22 cellular contexts compared by ENCODE assay signal in genomic region chr14:72700338-72701231, GRCh38.
DNase-seq lines count a peak whose midpoint lies in the region; ATAC-seq, FAIRE-seq and TF ChIP-seq lines count a peak whose summit lies in the region.
"Had no signal": no experiment of that assay in that cellular context is flagged by ENCODE, and none has a peak within 500 bp of the region (broad histone marks: within the 10 kb centered on the region; RNA-seq: fewer than 3 reads in every experiment).

No MANE protein-coding gene starts in this region.

- WGBS in GM23248 (ENCODE audit: low coverage in 1 of 2, low lambda C conversion rate in 2 of 2, missing lambda C conversion rate in 2 of 2), 2 experiments = 74 to 76% methylated on average over 12 of the region's 12 CpGs
- WGBS in K562 (ENCODE audit: insufficient coverage, low coverage, missing lambda C conversion rate) = 41% methylated on average over 11 of the region's 12 CpGs

- H3K9ac ChIP-seq in GM23248 = peak overlapping the region; percentile 77
- no peak overlapping the region for H3K9ac ChIP-seq in K562 (ENCODE audit: insufficient read depth in 1 of 2, low read depth in 2 of 2, low read length in 2 of 2)

- no peak for FAIRE-seq in K562 (lab: Jason Lieb, UNC)
- FAIRE-seq: D721Med, endometrium had no signal

- no peak for TF ChIP-seq RAD21 in K562 (CRISPR knock-in tag; conservative IDR thresholded peaks at IDR 0.05 in 1 of 2, IDR thresholded peaks at IDR 0.05 in 1 of 2)

- peaks cover 3% of the 10 kb centered on the region for H3K9me3 Mint-ChIP-seq in nephron progenitor cell
- H3K9me3 Mint-ChIP-seq in activated T-helper 2 cell treated with anti-CD3 and anti-CD28 coated beads, Interferon-gamma antibody, Interleukin-2, Interleukin-4, amounts not matched to agents 10 μg/mL and 5 μg/mL and 100 μg/mL, durations not matched to agents 14 hours and 24 hours and 36 hours = no peaks in the 10 kb centered on the region
- H3K9me3 Mint-ChIP-seq: activated naive CD8-positive, alpha-beta T cell treated with anti-CD3 and anti-CD28 coated beads for 36 hours had no signal

- H3K4me3 ChIP-seq in A673 (ENCODE audit: low read depth, low read length, poor library complexity, severe bottlenecking) (no peak overlapping the region), GM23248 (no peak overlapping the region), K562 (no peak overlapping the region)
- H3K4me3 ChIP-seq: gastroesophageal sphincter, left lung had no signal

- H3K27ac ChIP-seq in A673 (ENCODE audit: low read depth, low read length, poor library complexity, severe bottlenecking) (peak overlapping the region; percentile 49), GM23248 (peak overlapping the region; percentile 96), K562 (ENCODE audit: extremely low read depth, low read depth, low read length) (no peak overlapping the region)
- H3K27ac ChIP-seq: gastroesophageal sphincter, left lung had no signal

- TF ChIP-seq CTCF in A673 (conservative IDR thresholded peaks at IDR 0.05; ENCODE audit: low read depth, low read length) (no peak), K562 (IDR thresholded peaks at IDR 0.05 in 2 of 3, conservative IDR thresholded peaks at IDR 0.05 in 1 of 3; ENCODE audit: insufficient read depth in 2 of 3, low read depth in 1 of 3, low read length in 3 of 3) (no peak), nephron progenitor cell (IDR thresholded peaks at IDR 0.05) (no peak)

- H3K27me3 ChIP-seq in A673 (replicated peaks; ENCODE audit: insufficient read depth, low read depth, low read length, poor library complexity) (no peaks in the 10 kb centered on the region), GM23248 (replicated peaks; ENCODE audit: insufficient read depth) (no peaks in the 10 kb centered on the region), K562 (ENCODE audit: control insufficient read depth in 2 of 2, insufficient read depth in 2 of 2, low read length in 2 of 2) (no peaks in the 10 kb centered on the region; a peak in 1 of 5 replicates)
- H3K27me3 ChIP-seq: BE2C, gastroesophageal sphincter, left lung had no signal

- in situ Hi-C loops in GM23248 (cut with MboI) = no loop called here
- in situ Hi-C loops in K562 (cut with MboI) = no loop called here

- no peak for TF ChIP-seq EP300 in K562 (IDR thresholded peaks at IDR 0.05; ENCODE audit: low read length)

- H3K4me1 ChIP-seq in A673 (ENCODE audit: insufficient read depth, low read length, poor library complexity, severe bottlenecking) = peaks cover 11% of the 10 kb centered on the region
- H3K4me1 ChIP-seq in GM23248 (ENCODE audit: insufficient read depth) = peaks cover 25% of the 10 kb centered on the region
- peaks cover 0 to 12% of the 10 kb centered on the region in 2 experiments; a peak in 3 of 5 replicates for H3K4me1 ChIP-seq in K562 (replicated peaks in 1 of 2; ENCODE audit: control insufficient read depth in 2 of 2, insufficient read depth in 2 of 2, low read length in 2 of 2)
- H3K4me1 ChIP-seq: left lung had no signal

- no peak overlapping the region for H3K4me3 Mint-ChIP-seq in nephron progenitor cell
- H3K4me3 Mint-ChIP-seq in activated T-helper 2 cell treated with anti-CD3 and anti-CD28 coated beads, Interferon-gamma antibody, Interleukin-2, Interleukin-4, amounts not matched to agents 10 μg/mL and 5 μg/mL and 100 μg/mL, durations not matched to agents 14 hours and 24 hours and 36 hours (ENCODE audit: low read depth) = no peak overlapping the region
- H3K4me3 Mint-ChIP-seq: activated naive CD8-positive, alpha-beta T cell treated with anti-CD3 and anti-CD28 coated beads for 36 hours had no signal

- H3K9me2 ChIP-seq in GM23248 (ENCODE audit: insufficient read depth) = no peaks in the 10 kb centered on the region

- H3K9me3 ChIP-seq in A673 (ENCODE audit: low read depth, low read length, poor library complexity, severe bottlenecking) (no peaks in the 10 kb centered on the region), GM23248 (ENCODE audit: low read depth) (no peaks in the 10 kb centered on the region), K562 (replicated peaks; ENCODE audit: control insufficient read depth, insufficient read depth, low read depth, low read length) (no peaks in the 10 kb centered on the region)
- H3K9me3 ChIP-seq: BE2C, gastroesophageal sphincter, left lung had no signal

- peaks cover 38% of the 10 kb centered on the region for H3K4me1 Mint-ChIP-seq in nephron progenitor cell
- peaks cover 4% of the 10 kb centered on the region for H3K4me1 Mint-ChIP-seq in activated T-helper 2 cell treated with anti-CD3 and anti-CD28 coated beads, Interferon-gamma antibody, Interleukin-2, Interleukin-4, amounts not matched to agents 10 μg/mL and 5 μg/mL and 100 μg/mL, durations not matched to agents 14 hours and 24 hours and 36 hours (ENCODE audit: low read depth)
- H3K4me1 Mint-ChIP-seq: activated naive CD8-positive, alpha-beta T cell treated with anti-CD3 and anti-CD28 coated beads for 36 hours had no signal

- no peak for DNase-seq in A673 (ENCODE audit: low spot score)
- DNase-seq in GM23248 = peak; percentile 72
- no peak for DNase-seq in K562 (ENCODE audit: extremely low read depth in 1 of 4, low spot score in 3 of 4)
- no peak for DNase-seq in nephron progenitor cell
- no peak for DNase-seq in activated T-helper 2 cell treated with anti-CD3 and anti-CD28 coated beads, Interferon-gamma antibody, Interleukin-2, Interleukin-4, amounts not matched to agents 10 μg/mL and 5 μg/mL and 100 μg/mL, durations not matched to agents 14 hours and 24 hours and 36 hours (ENCODE audit: low spot score)
- no peak for DNase-seq in D341Med (ENCODE audit: low spot score)
- DNase-seq: activated CD4-positive, alpha-beta T cell treated with anti-CD3 and anti-CD28 coated beads for 1 hour; activated naive CD8-positive, alpha-beta T cell treated with anti-CD3 and anti-CD28 coated beads for 36 hours; BE2C; central memory CD4-positive, alpha-beta T cell; GF-D8; MM.1S; NCI-H187; NCI-H446; SHP77 treated with DMSO at 0.1 percent for 48 hours; T-helper 2 cell had no signal

- no peak for ATAC-seq in K562
- ATAC-seq in HG03457 (IDR thresholded peaks at IDR 0.05; ENCODE audit: unreplicated experiment) = no peak
- ATAC-seq in GM18498 (IDR thresholded peaks at IDR 0.05; ENCODE audit: unreplicated experiment) = no peak

- H3K27me3 Mint-ChIP-seq in nephron progenitor cell (ENCODE audit: low read depth, poor library complexity) = no peaks in the 10 kb centered on the region
- peaks cover 23% of the 10 kb centered on the region for H3K27me3 Mint-ChIP-seq in activated T-helper 2 cell treated with anti-CD3 and anti-CD28 coated beads, Interferon-gamma antibody, Interleukin-2, Interleukin-4, amounts not matched to agents 10 μg/mL and 5 μg/mL and 100 μg/mL, durations not matched to agents 14 hours and 24 hours and 36 hours (ENCODE audit: low read depth)
- H3K27me3 Mint-ChIP-seq: activated naive CD8-positive, alpha-beta T cell treated with anti-CD3 and anti-CD28 coated beads for 36 hours had no signal

- peak overlapping the region; percentile 20 for H3K27ac Mint-ChIP-seq in nephron progenitor cell
- H3K27ac Mint-ChIP-seq in activated T-helper 2 cell treated with anti-CD3 and anti-CD28 coated beads, Interferon-gamma antibody, Interleukin-2, Interleukin-4, amounts not matched to agents 10 μg/mL and 5 μg/mL and 100 μg/mL, durations not matched to agents 14 hours and 24 hours and 36 hours = no peak overlapping the region
- H3K27ac Mint-ChIP-seq: activated naive CD8-positive, alpha-beta T cell treated with anti-CD3 and anti-CD28 coated beads for 36 hours had no signal

- peak overlapping the region; percentile 59 for H3K4me2 ChIP-seq in GM23248 (ENCODE audit: unreplicated experiment)
- H3K4me2 ChIP-seq in K562 (ENCODE audit: insufficient read depth, low read length) = no peak overlapping the region

- POLR2A ChIA-PET in A673 (lab: Charles Lee; ENCODE audit: low non-redundant PET) = no interaction called here
- POLR2A ChIA-PET in K562 (lab: Yijun Ruan, JAX) = interaction anchor here (0.6 kb wide), 1 partner anchor 16 kb away, joined by 4 read pairs; no protein-coding TSS in a partner anchor

- no peaks in the 10 kb centered on the region for H4K20me1 ChIP-seq in GM23248 (ENCODE audit: insufficient read depth)
- H4K20me1 ChIP-seq in K562 (replicated peaks; ENCODE audit: control insufficient read depth, insufficient read depth, low read length) = no peaks in the 10 kb centered on the region

- CTCF ChIA-PET in A673 (lab: Charles Lee) = no interaction called here
- CTCF ChIA-PET in K562 (lab: Yijun Ruan, JAX; ENCODE audit: low intra/inter-chr PET ratio) = no interaction called here

- peaks cover 17% of the 10 kb centered on the region for H3K36me3 Mint-ChIP-seq in nephron progenitor cell (ENCODE audit: low read depth)
- H3K36me3 Mint-ChIP-seq in activated T-helper 2 cell treated with anti-CD3 and anti-CD28 coated beads, Interferon-gamma antibody, Interleukin-2, Interleukin-4, amounts not matched to agents 10 μg/mL and 5 μg/mL and 100 μg/mL, durations not matched to agents 14 hours and 24 hours and 36 hours (ENCODE audit: low read depth) = no peaks in the 10 kb centered on the region
- H3K36me3 Mint-ChIP-seq: activated naive CD8-positive, alpha-beta T cell treated with anti-CD3 and anti-CD28 coated beads for 36 hours had no signal

- H3K9me1 ChIP-seq in K562 (ENCODE audit: control insufficient read depth, insufficient read depth, low read length) = no peaks in the 10 kb centered on the region

- no peaks in the 10 kb centered on the region for H3K36me3 ChIP-seq in A673 (ENCODE audit: insufficient read depth, low read length, poor library complexity, severe bottlenecking)
- no peaks in the 10 kb centered on the region for H3K36me3 ChIP-seq in GM23248 (ENCODE audit: low read depth)
- no peaks in the 10 kb centered on the region for H3K36me3 ChIP-seq in K562 (ENCODE audit: control insufficient read depth, insufficient read depth, low read length)
- H3K36me3 ChIP-seq: gastroesophageal sphincter, left lung had no signal

- no peaks in the 10 kb centered on the region for H3K79me2 ChIP-seq in GM23248 (ENCODE audit: insufficient read depth)
- H3K79me2 ChIP-seq in K562 (ENCODE audit: control insufficient read depth, insufficient read depth, low read length) = no peaks in the 10 kb centered on the region

- peaks cover 19% of the 10 kb centered on the region for H3F3A ChIP-seq in GM23248 (ENCODE audit: insufficient read depth)

- TF ChIP-seq POLR2A in K562 (conservative IDR thresholded peaks at IDR 0.05) = no peak

- H2AFZ ChIP-seq in GM23248 (peak overlapping the region; percentile 63), K562 (ENCODE audit: low read depth, low read length) (no peak overlapping the region)

- no TSS peak for BruUV-seq in A673 (replicated peaks; lab: Mats Ljungman, UMichigan)
- BruUV-seq in K562 (replicated peaks; lab: Mats Ljungman, UMichigan) = no TSS peak

- intact Hi-C loops in A673 (cut with micrococcal nuclease; ENCODE audit: unreplicated experiment) = no loop called here
- intact Hi-C loops in K562 (cut with micrococcal nuclease) = no loop called here
- intact Hi-C loops in activated T-helper 2 cell treated with anti-CD3 and anti-CD28 coated beads, Interferon-gamma antibody, Interleukin-2, Interleukin-4, amounts not matched to agents 10 μg/mL and 5 μg/mL and 100 μg/mL, durations not matched to agents 14 hours and 24 hours and 36 hours (cut with micrococcal nuclease) = no loop called here

TF ChIP-seq in K562, 482 proteins besides CTCF, POLR2A, EP300 and RAD21:
- TF ChIP-seq NFIC (IDR thresholded peaks at IDR 0.05) (no peak), ZNF175 (CRISPR knock-in tag; IDR thresholded peaks at IDR 0.05; ENCODE audit: low read depth) (0 out of 2 replicates have a peak, but pooled peaks have one; percentile 49)
TF ChIP-seq in K562: peak in this region for 1.
